27 cellular contexts compared by ENCODE assay signal in the genomic region with DNA sequence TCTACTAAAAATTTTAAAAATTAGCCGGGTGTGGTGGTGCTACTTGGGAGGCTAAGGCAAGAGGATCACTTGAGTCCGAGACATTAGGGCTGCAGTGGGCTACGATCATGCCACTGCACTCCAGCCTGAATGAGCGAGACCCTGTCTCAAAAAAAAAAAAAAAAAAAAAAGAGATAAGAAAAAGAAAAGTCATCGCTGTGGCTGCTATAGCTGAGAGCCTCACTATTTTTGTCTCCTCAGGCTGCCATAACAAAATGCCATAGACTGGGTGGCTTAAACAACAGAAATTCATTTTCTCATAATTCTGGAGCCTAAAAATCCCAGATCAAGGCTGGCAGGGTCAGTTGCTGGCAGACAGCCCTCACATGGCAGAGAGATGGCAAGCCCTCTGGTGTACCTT.
"Had no signal": no experiment of that assay in that cellular context is flagged by ENCODE, and none has a peak within 500 bp of the region (broad histone marks: within the 10 kb centered on the region; RNA-seq: fewer than 3 reads in every experiment).

No MANE protein-coding gene starts in this region.

- FAIRE-seq: urothelium cell line had no signal

- H3K36me3 ChIP-seq: stomach, suprapubic skin, thoracic aorta, thyroid gland, tibial artery, transverse colon, upper lobe of left lung, upper lobe of right lung, uterus, vagina had no signal

- H3K27me3 ChIP-seq: stomach, suprapubic skin, testis, thyroid gland, tibial artery, tibial nerve, transverse colon, upper lobe of left lung, upper lobe of right lung, uterus, vagina had no signal

- H3K9me3 ChIP-seq: stomach, suprapubic skin, testis, thoracic aorta, thyroid gland, tibial artery, tibial nerve, transverse colon, upper lobe of left lung, upper lobe of right lung, uterus, vagina had no signal

- H3K4me3 ChIP-seq: stomach, suprapubic skin, testis, thoracic aorta, thyroid gland, tibial artery, tibial nerve, transverse colon, upper lobe of left lung, upper lobe of right lung, uterus, vagina had no signal

- H3K4me1 ChIP-seq: stomach, suprapubic skin, testis, thyroid gland, tibial artery, tibial nerve, upper lobe of left lung, upper lobe of right lung, uterus, vagina had no signal

- H3K27ac ChIP-seq: stomach, suprapubic skin, testis, thoracic aorta, thyroid gland, tibial artery, tibial nerve, transverse colon, upper lobe of left lung, upper lobe of right lung, uterus, vagina had no signal

- DNase-seq: stimulated activated CD4-positive, alpha-beta T cell treated with anti-CD3 and anti-CD28 coated beads, Interleukin-2, amount 100 ng/mL, for 48 hours; stimulated activated CD4-positive, alpha-beta T cell treated with anti-CD3 and anti-CD28 coated beads, Interleukin-4, amount 100 ng/mL, for 1 hour; stimulated activated CD4-positive, alpha-beta T cell treated with anti-CD3 and anti-CD28 coated beads, Interleukin-4, amount 100 ng/mL, for 24 hours; stimulated activated CD4-positive, alpha-beta T cell treated with anti-CD3 and anti-CD28 coated beads, Interleukin-4, amount 100 ng/mL, for 4 hours; stimulated activated CD8-positive, alpha-beta memory T cell treated with anti-CD3 and anti-CD28 coated beads, Interleukin-4, amount 100 ng/mL, for 48 hours; stimulated activated naive B cell treated with anti-CD40 and anti-IgM and Interleukin-4, amounts not matched to agents 10 μg/mL and 1 μg/mL and 100 μg/mL, for 72 hours; stimulated activated naive CD4-positive, alpha-beta T cell; stimulated activated naive CD4-positive, alpha-beta T cell treated with Interleukin-2 at 50 U/mL for 16 hours; stimulated activated naive CD8-positive, alpha-beta T cell treated with anti-CD3 and anti-CD28 coated beads, Interleukin-15, amount 100 ng/mL, for 72 hours; stimulated activated naive CD8-positive, alpha-beta T cell treated with anti-CD3 and anti-CD28 coated beads, Interleukin-15, Interleukin-2, amounts not matched to agents 100 U/mL and 50 U/mL, for 24 hours; stomach; substantia nigra; testis; thyroid gland; tibial artery; transverse colon; trophoblast cell; upper lobe of left lung; upper lobe of right lung; uterus had no signal

- ATAC-seq: stimulated activated effector memory CD8-positive, alpha-beta T cell treated with anti-CD3 and anti-CD28 coated beads, Interleukin-12 subunit alpha, Interleukin-12 subunit beta, amount 100 ng/mL, for 72 hours; stimulated activated memory B cell treated with anti-CD40 and anti-IgM and Interleukin-4, amounts not matched to agents 10 μg/mL and 1 μg/mL and 100 μg/mL, for 72 hours; stimulated activated naive B cell treated with anti-CD40 and anti-IgM and Interleukin-4, amounts not matched to agents 10 μg/mL and 1 μg/mL and 100 μg/mL, for 72 hours; stimulated activated naive CD8-positive, alpha-beta T cell treated with anti-CD3 and anti-CD28 coated beads, Interleukin-15, amount 100 ng/mL, for 72 hours; stimulated activated naive CD8-positive, alpha-beta T cell treated with anti-CD3 and anti-CD28 coated beads, Interleukin-15, Interleukin-2, amounts not matched to agents 100 U/mL and 50 U/mL, for 24 hours; upper lobe of right lung had no signal
